ENCODE assay signal across 1 cellular context in genomic region chr6:117482240-117483003, GRCh38.
TF ChIP-seq lines count a peak whose summit lies in the region.

DCBLD1 (plus strand) TSS chr6:117482674; CDS start chr6:117482782, 108 bp downstream.

TF ChIP-seq in K562, 482 proteins besides CTCF, POLR2A, EP300 and RAD21 (continued from another document and continues in another):
- no peak for TF ChIP-seq ZBTB9 (CRISPR knock-in tag; IDR thresholded peaks at IDR 0.05)
- TF ChIP-seq HOMEZ (CRISPR knock-in tag; IDR thresholded peaks at IDR 0.05): no peak
- no peak for TF ChIP-seq ZNF780A (CRISPR knock-in tag; IDR thresholded peaks at IDR 0.05)
- no peak for TF ChIP-seq GATA2 (CRISPR knock-in tag; IDR thresholded peaks at IDR 0.05)
- TF ChIP-seq C11orf30 (IDR thresholded peaks at IDR 0.05; ENCODE audit: low read depth): no peak
- TF ChIP-seq ZNF830 (CRISPR knock-in tag; IDR thresholded peaks at IDR 0.05): no peak
- peak; percentile 68 for TF ChIP-seq CREB1 (IDR thresholded peaks at IDR 0.05)
- TF ChIP-seq CREB1 (CRISPR knock-in tag; IDR thresholded peaks at IDR 0.05): peak; percentile 12; the same call in 1 of the 2 replicates
- peak; percentile 51 for TF ChIP-seq TAF1 (IDR thresholded peaks at IDR 0.05; ENCODE audit: control insufficient read depth, extremely low read depth, insufficient read depth, low read length, severe bottlenecking)
- no peak for TF ChIP-seq HNRNPK (IDR thresholded peaks at IDR 0.05; ENCODE audit: low read depth, low read length, poor library complexity, severe bottlenecking)
- peak; percentile 43; the same call in 1 of the 2 replicates for TF ChIP-seq HDAC2 (IDR thresholded peaks at IDR 0.05)
- no peak for TF ChIP-seq NELFE (IDR thresholded peaks at IDR 0.05; ENCODE audit: insufficient read depth, insufficient read length)
- TF ChIP-seq IRF9 (tag; IDR thresholded peaks at IDR 0.05): no peak
- TF ChIP-seq RBM22 (IDR thresholded peaks at IDR 0.05; ENCODE audit: low read depth, low read length, poor library complexity, severe bottlenecking): no peak
- no peak for TF ChIP-seq CEBPG (CRISPR knock-in tag; IDR thresholded peaks at IDR 0.05)
- no peak for TF ChIP-seq CEBPG (tag; conservative IDR thresholded peaks at IDR 0.05 in 1 of 2, IDR thresholded peaks at IDR 0.05 in 1 of 2)
- TF ChIP-seq NUFIP1 (IDR thresholded peaks at IDR 0.05; ENCODE audit: partially characterized antibody): no peak
- peak in 1 of 3 experiments; percentile 40; a peak in 1 of 6 replicates for TF ChIP-seq ZBTB11 (CRISPR knock-in tag; IDR thresholded peaks at IDR 0.05)
- TF ChIP-seq ADNP (tag; IDR thresholded peaks at IDR 0.05): no peak
- TF ChIP-seq E2F6 (IDR thresholded peaks at IDR 0.05; ENCODE audit: borderline replicate concordance in 1 of 2, extremely low read depth in 1 of 2, insufficient read depth in 1 of 2, insufficient read length in 1 of 2, low read depth in 1 of 2, low read length in 1 of 2, poor library complexity in 1 of 2, severe bottlenecking in 1 of 2): peak in 1 of 2 experiments; percentile 78
- peak; percentile 53 to 57; a peak in 3 of 4 replicates for TF ChIP-seq MAZ (CRISPR knock-in tag; conservative IDR thresholded peaks at IDR 0.05 in 1 of 2, IDR thresholded peaks at IDR 0.05 in 1 of 2)
- peak; percentile 57; the same call in 1 of the 2 replicates for TF ChIP-seq SPI1 (IDR thresholded peaks at IDR 0.05; ENCODE audit: borderline replicate concordance, low read depth, low read length)
- 0 out of 2 replicates have a peak, but pooled peaks have one; percentile 33 for TF ChIP-seq GMEB1 (CRISPR knock-in tag; IDR thresholded peaks at IDR 0.05)
- no peak for TF ChIP-seq HNRNPUL1 (IDR thresholded peaks at IDR 0.05; ENCODE audit: low read length)
- no peak for TF ChIP-seq ZNF263 (CRISPR knock-in tag; IDR thresholded peaks at IDR 0.05; ENCODE audit: borderline replicate concordance)
- no peak for TF ChIP-seq ZNF507 (tag; conservative IDR thresholded peaks at IDR 0.05)
- 0 out of 2 replicates have a peak, but pooled peaks have one; percentile 24 for TF ChIP-seq TCF3 (CRISPR knock-in tag; IDR thresholded peaks at IDR 0.05)
- no peak for TF ChIP-seq TAF9B (IDR thresholded peaks at IDR 0.05; ENCODE audit: partially characterized antibody)
- TF ChIP-seq CTCFL (IDR thresholded peaks at IDR 0.05; ENCODE audit: borderline replicate concordance, insufficient read depth, low read depth, low read length, poor library complexity, severe bottlenecking): peak; percentile 61
- no peak for TF ChIP-seq ZNF717 (CRISPR knock-in tag; IDR thresholded peaks at IDR 0.05)
- TF ChIP-seq HDAC6 (IDR thresholded peaks at IDR 0.05; ENCODE audit: low read depth, low read length): no peak
- TF ChIP-seq ZNF175 (CRISPR knock-in tag; IDR thresholded peaks at IDR 0.05; ENCODE audit: low read depth): no peak
- no peak for TF ChIP-seq ELF2 (CRISPR knock-in tag; IDR thresholded peaks at IDR 0.05)
- TF ChIP-seq POLR2H (tag; IDR thresholded peaks at IDR 0.05; ENCODE audit: low read depth): no peak
- no peak for TF ChIP-seq MLLT1 (IDR thresholded peaks at IDR 0.05)
- no peak for TF ChIP-seq BMI1 (IDR thresholded peaks at IDR 0.05; ENCODE audit: low read length)
- TF ChIP-seq ARID2 (IDR thresholded peaks at IDR 0.05): no peak
- no peak for TF ChIP-seq PTRF (tag; IDR thresholded peaks at IDR 0.05)
- TF ChIP-seq DMBX1 (CRISPR knock-in tag; IDR thresholded peaks at IDR 0.05; ENCODE audit: borderline replicate concordance): no peak
- no peak for TF ChIP-seq KDM2B (CRISPR knock-in tag; IDR thresholded peaks at IDR 0.05)
- no peak for TF ChIP-seq RBM34 (IDR thresholded peaks at IDR 0.05; ENCODE audit: borderline replicate concordance, insufficient read depth, low read length)
- TF ChIP-seq SIN3A (IDR thresholded peaks at IDR 0.05; ENCODE audit: borderline replicate concordance in 2 of 2, control insufficient read depth in 1 of 2, low read depth in 2 of 2, low read length in 2 of 2): peak in 1 of 2 experiments; percentile 48; a peak in 1 of 4 replicates
